ENCODE assay signal across 1 cellular context in genomic region chr3:99818818-99819217, GRCh38.
TF ChIP-seq lines count a peak whose summit lies in the region.

No MANE protein-coding gene starts in this region.

TF ChIP-seq in H1, 55 proteins besides CTCF, POLR2A, EP300 and RAD21 (continued from another document):
- TF ChIP-seq ATF2 (IDR thresholded peaks at IDR 0.05; ENCODE audit: low read length) = no peak
- no peak for TF ChIP-seq GTF2F1 (IDR thresholded peaks at IDR 0.05; ENCODE audit: borderline replicate concordance, low read depth, low read length)
- no peak for TF ChIP-seq TAF7 (optimal IDR thresholded peaks at IDR 0.05; ENCODE audit: borderline replicate concordance, low read depth, low read length)
- TF ChIP-seq CTBP2 (IDR thresholded peaks at IDR 0.05; ENCODE audit: borderline replicate concordance, insufficient read depth, insufficient read length, low read length) = no peak
- no peak for TF ChIP-seq POU5F1 (IDR thresholded peaks at IDR 0.05; ENCODE audit: low read depth, low read length)
- TF ChIP-seq SUZ12 (IDR thresholded peaks at IDR 0.05; ENCODE audit: low read length) = no peak
- TF ChIP-seq EGR1 (IDR thresholded peaks at IDR 0.05; ENCODE audit: borderline replicate concordance, low read depth, low read length) = no peak
- TF ChIP-seq MAX (IDR thresholded peaks at IDR 0.05) = no peak
- TF ChIP-seq PHF8 (conservative IDR thresholded peaks at IDR 0.05; ENCODE audit: low read depth, low read length) = no peak
